20 cellular contexts compared by ENCODE assay signal in genomic region chr2:172091626-172092566, GRCh38. TPM values are rescaled to one million over a fixed set of nuclear protein-coding genes. Genes with fewer than 3 reads are reported as not detected.
DNase-seq lines count a peak whose midpoint lies in the region; ATAC-seq and TF ChIP-seq lines count a peak whose summit lies in the region.
"Had no signal": no experiment of that assay in that cellular context is flagged by ENCODE, and none has a peak within 500 bp of the region (broad histone marks: within the 10 kb centered on the region; RNA-seq: fewer than 3 reads in every experiment).

No MANE protein-coding gene starts in this region.

- no peak overlapping the region for H3K4me3 Mint-ChIP-seq in activated CD8-positive, alpha-beta memory T cell treated with anti-CD3 and anti-CD28 coated beads, Interleukin-2, amount 10 ng/mL, durations not matched to agents 7 days and 5 days
- no peak overlapping the region for H3K4me3 Mint-ChIP-seq in activated T-helper 1 cell treated with anti-CD3 and anti-CD28 coated beads, Interleukin-12 subunit alpha, Interleukin-12 subunit beta, Interleukin-2, Interleukin-4 antibody, amounts not matched to agents 30 ng/mL and 10 ng/mL and 1 ng/mL, durations not matched to agents 14 hours and 24 hours and 36 hours
- peak overlapping the region; percentile 83 for H3K4me3 Mint-ChIP-seq in osteocyte (ENCODE audit: unreplicated experiment)
- H3K4me3 Mint-ChIP-seq: activated naive CD8-positive, alpha-beta T cell treated with anti-CD3 and anti-CD28 coated beads, Interleukin-2, amount 10 ng/mL, durations not matched to agents 7 days and 5 days; activated T-cell treated with anti-CD3 and anti-CD28 coated beads, Interleukin-2, amount 50 U/mL, for 4 hours; stimulated activated memory B cell treated with anti-CD40 and anti-IgM and Interleukin-4, amounts not matched to agents 10 μg/mL and 1 μg/mL and 100 μg/mL, for 72 hours had no signal

- DNase-seq in activated CD8-positive, alpha-beta memory T cell treated with anti-CD3 and anti-CD28 coated beads, Interleukin-2, amount 10 ng/mL, durations not matched to agents 7 days and 5 days, result peak; percentile 28
- no peak for DNase-seq in activated CD8-positive, alpha-beta memory T cell treated with anti-CD3 and anti-CD28 coated beads, Interleukin-2, amount 50 U/mL, for 48 hours
- DNase-seq in NCI-H1105 (lab: John Stamatoyannopoulos, UW) (peak; percentile 83), osteocyte (ENCODE audit: extremely low spot score, unreplicated experiment) (no peak), GDM1 (lab: John Stamatoyannopoulos, UW) (no peak), AG08395 (ENCODE audit: low spot score) (no peak), medulla oblongata (ENCODE audit: extremely low spot score) (no peak)
- DNase-seq in activated T-helper 1 cell treated with anti-CD3 and anti-CD28 coated beads, Interleukin-12 subunit alpha, Interleukin-12 subunit beta, Interleukin-2, Interleukin-4 antibody, amounts not matched to agents 30 ng/mL and 10 ng/mL and 1 ng/mL, durations not matched to agents 14 hours and 24 hours and 36 hours (ENCODE audit: low spot score), result no peak
- DNase-seq: activated CD4-positive, alpha-beta T cell treated with anti-CD3 and anti-CD28 coated beads, Interleukin-2, amount 50 U/mL, for 48 hours; activated naive CD8-positive, alpha-beta T cell treated with anti-CD3 and anti-CD28 coated beads, Interleukin-2, amount 10 ng/mL, durations not matched to agents 7 days and 5 days; activated T-cell treated with anti-CD3 and anti-CD28 coated beads, Interleukin-2, amount 50 U/mL, for 4 hours; body of pancreas; DND-41; lower lobe of right lung; NCI-H446 had no signal

- peaks cover 2% of the 10 kb centered on the region for H3K36me3 Mint-ChIP-seq in activated CD8-positive, alpha-beta memory T cell treated with anti-CD3 and anti-CD28 coated beads, Interleukin-2, amount 10 ng/mL, durations not matched to agents 7 days and 5 days
- H3K36me3 Mint-ChIP-seq in activated T-helper 1 cell treated with anti-CD3 and anti-CD28 coated beads, Interleukin-12 subunit alpha, Interleukin-12 subunit beta, Interleukin-2, Interleukin-4 antibody, amounts not matched to agents 30 ng/mL and 10 ng/mL and 1 ng/mL, durations not matched to agents 14 hours and 24 hours and 36 hours (ENCODE audit: low read depth), result peaks cover 5% of the 10 kb centered on the region
- peaks cover 17% of the 10 kb centered on the region for H3K36me3 Mint-ChIP-seq in osteocyte (ENCODE audit: unreplicated experiment)
- H3K36me3 Mint-ChIP-seq: activated naive CD8-positive, alpha-beta T cell treated with anti-CD3 and anti-CD28 coated beads, Interleukin-2, amount 10 ng/mL, durations not matched to agents 7 days and 5 days; stimulated activated memory B cell treated with anti-CD40 and anti-IgM and Interleukin-4, amounts not matched to agents 10 μg/mL and 1 μg/mL and 100 μg/mL, for 72 hours had no signal

- no peaks in the 10 kb centered on the region for H3K9me3 Mint-ChIP-seq in activated CD8-positive, alpha-beta memory T cell treated with anti-CD3 and anti-CD28 coated beads, Interleukin-2, amount 10 ng/mL, durations not matched to agents 7 days and 5 days (ENCODE audit: low read depth)
- H3K9me3 Mint-ChIP-seq in activated T-helper 1 cell treated with anti-CD3 and anti-CD28 coated beads, Interleukin-12 subunit alpha, Interleukin-12 subunit beta, Interleukin-2, Interleukin-4 antibody, amounts not matched to agents 30 ng/mL and 10 ng/mL and 1 ng/mL, durations not matched to agents 14 hours and 24 hours and 36 hours, result no peaks in the 10 kb centered on the region
- no peaks in the 10 kb centered on the region for H3K9me3 Mint-ChIP-seq in osteocyte (ENCODE audit: unreplicated experiment)
- H3K9me3 Mint-ChIP-seq: activated naive CD8-positive, alpha-beta T cell treated with anti-CD3 and anti-CD28 coated beads, Interleukin-2, amount 10 ng/mL, durations not matched to agents 7 days and 5 days; activated T-cell treated with anti-CD3 and anti-CD28 coated beads, Interleukin-2, amount 50 U/mL, for 4 hours had no signal

- CTCF ChIA-PET in activated CD8-positive, alpha-beta memory T cell treated with anti-CD3 and anti-CD28 coated beads, Interleukin-2, amount 10 ng/mL, durations not matched to agents 7 days and 5 days (lab: Charles Lee), result interaction anchor here (1.1 to 3.4 kb wide), 4 partner anchors 10 to 14 kb away, joined by 3 to 16 read pairs (median 10); partner anchors contain the start of gene DLX2

- no peak for TF ChIP-seq CTCF in osteocyte (IDR thresholded peaks at IDR 0.05)

- peaks cover 34% of the 10 kb centered on the region for H3K4me1 Mint-ChIP-seq in activated CD8-positive, alpha-beta memory T cell treated with anti-CD3 and anti-CD28 coated beads, Interleukin-2, amount 10 ng/mL, durations not matched to agents 7 days and 5 days
- peaks cover 52% of the 10 kb centered on the region for H3K4me1 Mint-ChIP-seq in activated T-helper 1 cell treated with anti-CD3 and anti-CD28 coated beads, Interleukin-12 subunit alpha, Interleukin-12 subunit beta, Interleukin-2, Interleukin-4 antibody, amounts not matched to agents 30 ng/mL and 10 ng/mL and 1 ng/mL, durations not matched to agents 14 hours and 24 hours and 36 hours (ENCODE audit: low read depth)
- peaks cover 73% of the 10 kb centered on the region for H3K4me1 Mint-ChIP-seq in osteocyte (ENCODE audit: unreplicated experiment)

- intact Hi-C loops in activated T-helper 1 cell treated with anti-CD3 and anti-CD28 coated beads, Interleukin-12 subunit alpha, Interleukin-12 subunit beta, Interleukin-2, Interleukin-4 antibody, amounts not matched to agents 30 ng/mL and 10 ng/mL and 1 ng/mL, durations not matched to agents 14 hours and 24 hours and 36 hours (cut with micrococcal nuclease), result no loop called here

- peaks cover 93% of the 10 kb centered on the region for H3K27me3 Mint-ChIP-seq in activated CD8-positive, alpha-beta memory T cell treated with anti-CD3 and anti-CD28 coated beads, Interleukin-2, amount 10 ng/mL, durations not matched to agents 7 days and 5 days
- peaks cover 89% of the 10 kb centered on the region for H3K27me3 Mint-ChIP-seq in activated T-helper 1 cell treated with anti-CD3 and anti-CD28 coated beads, Interleukin-12 subunit alpha, Interleukin-12 subunit beta, Interleukin-2, Interleukin-4 antibody, amounts not matched to agents 30 ng/mL and 10 ng/mL and 1 ng/mL, durations not matched to agents 14 hours and 24 hours and 36 hours (ENCODE audit: insufficient read depth)
- no peaks in the 10 kb centered on the region for H3K27me3 Mint-ChIP-seq in osteocyte (ENCODE audit: unreplicated experiment)

- H3K27ac Mint-ChIP-seq in activated CD8-positive, alpha-beta memory T cell treated with anti-CD3 and anti-CD28 coated beads, Interleukin-2, amount 10 ng/mL, durations not matched to agents 7 days and 5 days, result no peak overlapping the region
- peak overlapping the region; percentile 80 for H3K27ac Mint-ChIP-seq in activated T-helper 1 cell treated with anti-CD3 and anti-CD28 coated beads, Interleukin-12 subunit alpha, Interleukin-12 subunit beta, Interleukin-2, Interleukin-4 antibody, amounts not matched to agents 30 ng/mL and 10 ng/mL and 1 ng/mL, durations not matched to agents 14 hours and 24 hours and 36 hours
- peak overlapping the region; percentile 100 for H3K27ac Mint-ChIP-seq in osteocyte (ENCODE audit: unreplicated experiment)
- H3K27ac Mint-ChIP-seq: activated naive CD8-positive, alpha-beta T cell treated with anti-CD3 and anti-CD28 coated beads, Interleukin-2, amount 10 ng/mL, durations not matched to agents 7 days and 5 days; stimulated activated memory B cell treated with anti-CD40 and anti-IgM and Interleukin-4, amounts not matched to agents 10 μg/mL and 1 μg/mL and 100 μg/mL, for 72 hours had no signal

- no peak for ATAC-seq in activated CD8-positive, alpha-beta memory T cell treated with anti-CD3 and anti-CD28 coated beads, Interleukin-2, amount 10 ng/mL, durations not matched to agents 7 days and 5 days
- ATAC-seq: activated T-cell treated with anti-CD3 and anti-CD28 coated beads, Interleukin-2, amount 50 U/mL, for 4 hours; body of pancreas; lower lobe of right lung; sciatic nerve; stimulated activated memory B cell treated with anti-CD40 and anti-IgM and Interleukin-4, amounts not matched to agents 10 μg/mL and 1 μg/mL and 100 μg/mL, for 72 hours had no signal

RNA-seq across cellular contexts. Expression of gene DLX1, which starts 6.6 kb away (rescaled TPM):
- total RNA-seq in activated CD8-positive, alpha-beta memory T cell treated with anti-CD3 and anti-CD28 coated beads, Interleukin-2, amount 10 ng/mL, durations not matched to agents 7 days and 5 days, result not detected
- not detected in 2 replicates for total RNA-seq in activated T-helper 1 cell treated with anti-CD3 and anti-CD28 coated beads, Interleukin-12 subunit alpha, Interleukin-12 subunit beta, Interleukin-2, Interleukin-4 antibody, amounts not matched to agents 30 ng/mL and 10 ng/mL and 1 ng/mL, durations not matched to agents 14 hours and 24 hours and 36 hours
- 25.2 and 29.7 TPM in 2 replicates for total RNA-seq in osteocyte
- total RNA-seq: activated naive CD8-positive, alpha-beta T cell treated with anti-CD3 and anti-CD28 coated beads, Interleukin-2, amount 10 ng/mL, durations not matched to agents 7 days and 5 days; activated T-cell treated with anti-CD3 and anti-CD28 coated beads, Interleukin-2, amount 50 U/mL, for 4 hours; body of pancreas; CD4-positive, CD25-positive, alpha-beta regulatory T cell; hepatocyte; lower lobe of right lung had no signal

RNA-seq across cellular contexts. Expression of gene DLX2, which starts 10.8 kb away (rescaled TPM):
- total RNA-seq in activated CD8-positive, alpha-beta memory T cell treated with anti-CD3 and anti-CD28 coated beads, Interleukin-2, amount 10 ng/mL, durations not matched to agents 7 days and 5 days, result under 1 TPM in 1 of 2 experiments, not detected in 1; 0.12 TPM
- total RNA-seq in activated T-helper 1 cell treated with anti-CD3 and anti-CD28 coated beads, Interleukin-12 subunit alpha, Interleukin-12 subunit beta, Interleukin-2, Interleukin-4 antibody, amounts not matched to agents 30 ng/mL and 10 ng/mL and 1 ng/mL, durations not matched to agents 14 hours and 24 hours and 36 hours, result 0.20 TPM in 1 of 2 replicates, not detected in the other
- 17.4 and 17.6 TPM in 2 replicates for total RNA-seq in osteocyte
- total RNA-seq: activated naive CD8-positive, alpha-beta T cell treated with anti-CD3 and anti-CD28 coated beads, Interleukin-2, amount 10 ng/mL, durations not matched to agents 7 days and 5 days; activated T-cell treated with anti-CD3 and anti-CD28 coated beads, Interleukin-2, amount 50 U/mL, for 4 hours; body of pancreas; lower lobe of right lung; omental fat pad had no signal

Comparison
In these comparisons a context has a peak if more than half of its experiments do, and no peak if none do; other contexts are left out.
1. DNase-seq: peak in activated CD8-positive, alpha-beta memory T cell treated with anti-CD3 and anti-CD28 coated beads, Interleukin-2, amount 10 ng/mL, durations not matched to agents 7 days and 5 days (single experiment) and NCI-H1105 (single experiment); none in activated CD8-positive, alpha-beta memory T cell treated with anti-CD3 and anti-CD28 coated beads, Interleukin-2, amount 50 U/mL, for 48 hours (single experiment), activated T-helper 1 cell treated with anti-CD3 and anti-CD28 coated beads, Interleukin-12 subunit alpha, Interleukin-12 subunit beta, Interleukin-2, Interleukin-4 antibody, amounts not matched to agents 30 ng/mL and 10 ng/mL and 1 ng/mL, durations not matched to agents 14 hours and 24 hours and 36 hours (single experiment), osteocyte (single experiment), GDM1 (single experiment), AG08395 (single experiment) and medulla oblongata (single experiment).
2. RNA of gene DLX1, which starts 6.6 kb away (total RNA-seq): 25.2 to 29.7 TPM in osteocyte; not detected in activated CD8-positive, alpha-beta memory T cell treated with anti-CD3 and anti-CD28 coated beads, Interleukin-2, amount 10 ng/mL, durations not matched to agents 7 days and 5 days and not detected in activated T-helper 1 cell treated with anti-CD3 and anti-CD28 coated beads, Interleukin-12 subunit alpha, Interleukin-12 subunit beta, Interleukin-2, Interleukin-4 antibody, amounts not matched to agents 30 ng/mL and 10 ng/mL and 1 ng/mL, durations not matched to agents 14 hours and 24 hours and 36 hours; every median in the first group is over 10 times any median in the second.
3. RNA of gene DLX2, which starts 10.8 kb away (total RNA-seq): 17.4 to 17.6 TPM in osteocyte; 0.12 TPM in activated CD8-positive, alpha-beta memory T cell treated with anti-CD3 and anti-CD28 coated beads, Interleukin-2, amount 10 ng/mL, durations not matched to agents 7 days and 5 days and 0.20 TPM in activated T-helper 1 cell treated with anti-CD3 and anti-CD28 coated beads, Interleukin-12 subunit alpha, Interleukin-12 subunit beta, Interleukin-2, Interleukin-4 antibody, amounts not matched to agents 30 ng/mL and 10 ng/mL and 1 ng/mL, durations not matched to agents 14 hours and 24 hours and 36 hours; every median in the first group is over 10 times any median in the second.